ENCODE assay signal across 32 cellular contexts in genomic region chr14:20215196-20215595, GRCh38. TPM values are rescaled to one million over a fixed set of nuclear protein-coding genes. Genes with fewer than 3 reads are reported as not detected.
"Had no signal": no experiment of that assay in that cellular context is flagged by ENCODE, and none has a peak within 500 bp of the region (broad histone marks: within the 10 kb centered on the region; RNA-seq: fewer than 3 reads in every experiment).

No MANE protein-coding gene starts in this region.

- H3K36me3 ChIP-seq: ascending aorta, esophagus squamous epithelium, tibial nerve had no signal

- H2AFZ ChIP-seq: parathyroid adenoma had no signal

- H3K4me3 ChIP-seq: ascending aorta, esophagus squamous epithelium, psoas muscle, tibial nerve had no signal

- FAIRE-seq: kidney had no signal

- H3K4me1 ChIP-seq: ascending aorta, esophagus squamous epithelium, parathyroid adenoma, psoas muscle, tibial nerve had no signal

- H3K9me3 ChIP-seq: ascending aorta, esophagus squamous epithelium had no signal

- H3K27ac ChIP-seq: ascending aorta, esophagus squamous epithelium, parathyroid adenoma, psoas muscle, tibial nerve had no signal

- H3K79me2 ChIP-seq: parathyroid adenoma had no signal

- DNase-seq: activated CD4-positive, alpha-beta memory T cell treated with anti-CD3 and anti-CD28 coated beads for 36 hours; activated CD4-positive, CD25-positive, alpha-beta regulatory T cell treated with anti-CD3 and anti-CD28 coated beads, Interleukin-2, amount 50 U/mL, for 72 hours; activated CD8-positive, alpha-beta memory T cell treated with anti-CD3 and anti-CD28 coated beads, Interleukin-2, amount 50 U/mL, for 4 hours; activated effector memory CD4-positive, alpha-beta T cell treated with anti-CD3 and anti-CD28 coated beads, Interleukin-2, amount 50 U/mL, for 16 hours; activated naive CD4-positive, alpha-beta T cell treated with anti-CD3 and anti-CD28 coated beads, Interleukin-2, amount 10 ng/mL, durations not matched to agents 7 days and 5 days; activated naive CD8-positive, alpha-beta T cell treated with anti-CD3 and anti-CD28 coated beads, Interleukin-2, amount 10 ng/mL, durations not matched to agents 7 days and 5 days; activated T-cell treated with anti-CD3 and anti-CD28 coated beads, Interleukin-2, amount 50 U/mL, for 1 hour; esophagus squamous epithelium; head of caudate nucleus; hippocampal formation; kidney; left colon; mammary epithelial cell; naive thymus-derived CD4-positive, alpha-beta T cell; psoas muscle; stimulated activated CD4-positive, alpha-beta T cell treated with anti-CD3 and anti-CD28 coated beads, Interleukin-15, amount 100 ng/mL, for 24 hours; stimulated activated CD4-positive, alpha-beta T cell treated with anti-CD3 and anti-CD28 coated beads, Interleukin-2, amount 100 ng/mL, for 24 hours; stimulated activated naive B cell treated with anti-CD40 and anti-IgM and Interleukin-4, amounts not matched to agents 10 μg/mL and 1 μg/mL and 100 μg/mL, for 72 hours; T-helper 9 cell had no signal

- H3K9ac ChIP-seq: parathyroid adenoma had no signal

- ATAC-seq: left colon; naive thymus-derived CD4-positive, alpha-beta T cell; psoas muscle; stimulated activated naive B cell treated with anti-CD40 and anti-IgM and Interleukin-4, amounts not matched to agents 10 μg/mL and 1 μg/mL and 100 μg/mL, for 72 hours had no signal

- H3K27me3 ChIP-seq: ascending aorta, esophagus squamous epithelium, tibial nerve had no signal

RNA-seq across cellular contexts. Expression of gene OR11H6, which starts 8.3 kb away (rescaled TPM):
- total RNA-seq: activated CD4-positive, alpha-beta memory T cell treated with anti-CD3 and anti-CD28 coated beads for 36 hours; activated CD4-positive, alpha-beta T cell treated with anti-CD3 and anti-CD28 coated beads, Interleukin-2, amount 10 ng/mL, durations not matched to agents 24 days and 14 days; activated CD8-positive, alpha-beta memory T cell treated with anti-CD3 and anti-CD28 coated beads for 36 hours; activated naive CD8-positive, alpha-beta T cell treated with anti-CD3 and anti-CD28 coated beads, Interleukin-2, amount 10 ng/mL, durations not matched to agents 7 days and 5 days; activated T-helper 1 cell treated with anti-CD3 and anti-CD28 coated beads, Interleukin-12 subunit alpha, Interleukin-12 subunit beta, Interleukin-2, Interleukin-4 antibody, amounts not matched to agents 30 ng/mL and 10 ng/mL and 1 ng/mL, durations not matched to agents 14 hours and 24 hours and 36 hours; ascending aorta; cardiac septum; chondrocyte; esophagus squamous epithelium; kidney; left colon; liver; mammary epithelial cell; mesothelial cell of epicardium; naive thymus-derived CD4-positive, alpha-beta T cell; psoas muscle; temporal lobe; tibial nerve; ureter had no signal
- polyA plus RNA-seq: liver; mammary epithelial cell; naive thymus-derived CD4-positive, alpha-beta T cell; neural cell; psoas muscle had no signal

RNA-seq across cellular contexts. Expression of gene OR11H7, which starts 13.6 kb away (rescaled TPM):
- total RNA-seq: activated CD4-positive, alpha-beta memory T cell treated with anti-CD3 and anti-CD28 coated beads for 36 hours; activated CD4-positive, alpha-beta T cell treated with anti-CD3 and anti-CD28 coated beads, Interleukin-2, amount 10 ng/mL, durations not matched to agents 24 days and 14 days; activated CD8-positive, alpha-beta memory T cell treated with anti-CD3 and anti-CD28 coated beads for 36 hours; activated naive CD8-positive, alpha-beta T cell treated with anti-CD3 and anti-CD28 coated beads, Interleukin-2, amount 10 ng/mL, durations not matched to agents 7 days and 5 days; activated T-helper 1 cell treated with anti-CD3 and anti-CD28 coated beads, Interleukin-12 subunit alpha, Interleukin-12 subunit beta, Interleukin-2, Interleukin-4 antibody, amounts not matched to agents 30 ng/mL and 10 ng/mL and 1 ng/mL, durations not matched to agents 14 hours and 24 hours and 36 hours; ascending aorta; cardiac septum; chondrocyte; esophagus squamous epithelium; kidney; left colon; liver; mammary epithelial cell; mesothelial cell of epicardium; naive thymus-derived CD4-positive, alpha-beta T cell; psoas muscle; temporal lobe; tibial nerve; ureter had no signal
- polyA plus RNA-seq: liver; mammary epithelial cell; naive thymus-derived CD4-positive, alpha-beta T cell; neural cell; psoas muscle had no signal

RNA-seq across cellular contexts. Expression of gene OR11H4, which starts 23.9 kb away (rescaled TPM):
- total RNA-seq: activated CD4-positive, alpha-beta memory T cell treated with anti-CD3 and anti-CD28 coated beads for 36 hours; activated CD4-positive, alpha-beta T cell treated with anti-CD3 and anti-CD28 coated beads, Interleukin-2, amount 10 ng/mL, durations not matched to agents 24 days and 14 days; activated CD8-positive, alpha-beta memory T cell treated with anti-CD3 and anti-CD28 coated beads for 36 hours; activated naive CD8-positive, alpha-beta T cell treated with anti-CD3 and anti-CD28 coated beads, Interleukin-2, amount 10 ng/mL, durations not matched to agents 7 days and 5 days; activated T-helper 1 cell treated with anti-CD3 and anti-CD28 coated beads, Interleukin-12 subunit alpha, Interleukin-12 subunit beta, Interleukin-2, Interleukin-4 antibody, amounts not matched to agents 30 ng/mL and 10 ng/mL and 1 ng/mL, durations not matched to agents 14 hours and 24 hours and 36 hours; ascending aorta; cardiac septum; chondrocyte; esophagus squamous epithelium; kidney; left colon; liver; mammary epithelial cell; mesothelial cell of epicardium; naive thymus-derived CD4-positive, alpha-beta T cell; psoas muscle; temporal lobe; tibial nerve; ureter had no signal
- polyA plus RNA-seq: liver; mammary epithelial cell; naive thymus-derived CD4-positive, alpha-beta T cell; neural cell; psoas muscle had no signal

RNA-seq across cellular contexts. Expression of gene OR11G2, which starts 24.5 kb away (rescaled TPM):
- total RNA-seq: activated CD4-positive, alpha-beta memory T cell treated with anti-CD3 and anti-CD28 coated beads for 36 hours; activated CD4-positive, alpha-beta T cell treated with anti-CD3 and anti-CD28 coated beads, Interleukin-2, amount 10 ng/mL, durations not matched to agents 24 days and 14 days; activated CD8-positive, alpha-beta memory T cell treated with anti-CD3 and anti-CD28 coated beads for 36 hours; activated naive CD8-positive, alpha-beta T cell treated with anti-CD3 and anti-CD28 coated beads, Interleukin-2, amount 10 ng/mL, durations not matched to agents 7 days and 5 days; activated T-helper 1 cell treated with anti-CD3 and anti-CD28 coated beads, Interleukin-12 subunit alpha, Interleukin-12 subunit beta, Interleukin-2, Interleukin-4 antibody, amounts not matched to agents 30 ng/mL and 10 ng/mL and 1 ng/mL, durations not matched to agents 14 hours and 24 hours and 36 hours; ascending aorta; cardiac septum; chondrocyte; esophagus squamous epithelium; kidney; left colon; liver; mammary epithelial cell; mesothelial cell of epicardium; naive thymus-derived CD4-positive, alpha-beta T cell; psoas muscle; temporal lobe; tibial nerve; ureter had no signal
- polyA plus RNA-seq: liver; mammary epithelial cell; naive thymus-derived CD4-positive, alpha-beta T cell; neural cell; psoas muscle had no signal
